ENCODE assay signal across 15 cellular contexts in the genomic region with DNA sequence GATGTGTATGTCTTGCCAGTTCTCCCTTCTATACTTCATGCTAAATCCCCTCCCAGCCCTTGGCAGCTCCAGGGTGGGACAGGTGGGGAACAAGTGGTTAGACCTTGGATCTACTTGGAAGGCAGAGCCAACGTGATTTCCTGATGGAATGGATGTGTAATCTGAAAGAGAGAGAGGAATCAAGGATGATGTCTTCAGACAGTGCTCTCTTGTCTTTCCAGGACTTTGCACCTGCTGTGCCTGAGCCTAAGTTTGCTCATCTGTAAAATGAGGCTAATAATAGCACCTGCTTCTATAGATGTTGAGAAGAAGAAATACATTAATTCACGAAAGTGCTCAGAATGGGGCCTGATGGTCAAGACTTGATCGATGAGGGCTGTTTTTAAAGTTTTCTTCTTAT. TPM values are rescaled to one million over a fixed set of nuclear protein-coding genes. Genes with fewer than 3 reads are reported as not detected.
DNase-seq lines count a peak whose midpoint lies in the region; ATAC-seq and TF ChIP-seq lines count a peak whose summit lies in the region.
"Had no signal": no experiment of that assay in that cellular context is flagged by ENCODE, and none has a peak within 500 bp of the region (broad histone marks: within the 10 kb centered on the region; RNA-seq: fewer than 3 reads in every experiment).

No MANE protein-coding gene starts in this region.

- H3K4me1 Mint-ChIP-seq in CD8-positive, alpha-beta T cell (ENCODE audit: low read depth): peaks cover 4% of the 10 kb centered on the region
- peaks cover 11% of the 10 kb centered on the region for H3K4me1 Mint-ChIP-seq in activated T-helper 2 cell treated with anti-CD3 and anti-CD28 coated beads, Interferon-gamma antibody, Interleukin-2, Interleukin-4, amounts not matched to agents 10 μg/mL and 5 μg/mL and 100 μg/mL, durations not matched to agents 14 hours and 24 hours and 36 hours (ENCODE audit: low read depth)
- peaks cover 6 to 25% (median 15%) of the 10 kb centered on the region in 4 donors for H3K4me1 Mint-ChIP-seq in naive thymus-derived CD8-positive, alpha-beta T cell

- CTCF ChIA-PET in CD8-positive, alpha-beta T cell (lab: Charles Lee): no interaction called here
- CTCF ChIA-PET in HEK293T (lab: Yijun Ruan, JAX): no interaction called here

- no peaks in the 10 kb centered on the region for H3K9me3 Mint-ChIP-seq in CD8-positive, alpha-beta T cell
- no peaks in the 10 kb centered on the region for H3K9me3 Mint-ChIP-seq in activated T-helper 2 cell treated with anti-CD3 and anti-CD28 coated beads, Interferon-gamma antibody, Interleukin-2, Interleukin-4, amounts not matched to agents 10 μg/mL and 5 μg/mL and 100 μg/mL, durations not matched to agents 14 hours and 24 hours and 36 hours
- no peaks in the 10 kb centered on the region for H3K9me3 Mint-ChIP-seq in naive thymus-derived CD8-positive, alpha-beta T cell

- POLR2A ChIA-PET in CD8-positive, alpha-beta T cell (lab: Charles Lee): no interaction called here
- POLR2A ChIA-PET in naive thymus-derived CD8-positive, alpha-beta T cell (lab: Charles Lee): interaction anchor here (2.5 kb wide), 1 partner anchor 14 kb away, joined by 15 read pairs; the partner anchor contains the start of gene RAB4B
- POLR2A ChIA-PET in HEK293T (lab: Yijun Ruan, JAX): interaction anchor here (1.7 kb wide), 1 partner anchor 14 kb away, joined by 5 read pairs; the partner anchor contains the start of gene RAB4B

- TF ChIP-seq CTCF in CD8-positive, alpha-beta T cell (IDR thresholded peaks at IDR 0.05): no peak

- no peak overlapping the region for H3K27ac ChIP-seq in CD8-positive, alpha-beta T cell (ENCODE audit: low read depth, low read length)
- H3K27ac ChIP-seq: C4-2B had no signal

- no peaks in the 10 kb centered on the region for H3K9me3 ChIP-seq in CD8-positive, alpha-beta T cell (ENCODE audit: low read length)

- H3K27me3 ChIP-seq in CD8-positive, alpha-beta T cell (ENCODE audit: insufficient read depth, low read length): no peaks in the 10 kb centered on the region

- intact Hi-C loops in CD8-positive, alpha-beta T cell (cut with DNase I, micrococcal nuclease): no loop called here
- intact Hi-C loops in activated T-helper 2 cell treated with anti-CD3 and anti-CD28 coated beads, Interferon-gamma antibody, Interleukin-2, Interleukin-4, amounts not matched to agents 10 μg/mL and 5 μg/mL and 100 μg/mL, durations not matched to agents 14 hours and 24 hours and 36 hours (cut with micrococcal nuclease): loop anchor here (1.0 kb wide), 2 partner anchors 13 to 38 kb away; no protein-coding TSS in a partner anchor

- H3K27me3 Mint-ChIP-seq in CD8-positive, alpha-beta T cell (ENCODE audit: low read depth): no peaks in the 10 kb centered on the region
- H3K27me3 Mint-ChIP-seq in activated T-helper 2 cell treated with anti-CD3 and anti-CD28 coated beads, Interferon-gamma antibody, Interleukin-2, Interleukin-4, amounts not matched to agents 10 μg/mL and 5 μg/mL and 100 μg/mL, durations not matched to agents 14 hours and 24 hours and 36 hours (ENCODE audit: low read depth): no peaks in the 10 kb centered on the region
- H3K27me3 Mint-ChIP-seq in naive thymus-derived CD8-positive, alpha-beta T cell: no peaks in the 10 kb centered on the region

- H3K36me3 ChIP-seq in CD8-positive, alpha-beta T cell (ENCODE audit: insufficient read depth, low read length): no peaks in the 10 kb centered on the region

- H3K27ac Mint-ChIP-seq in CD8-positive, alpha-beta T cell: peak overlapping the region; percentile 33
- peak overlapping the region; percentile 78 for H3K27ac Mint-ChIP-seq in activated T-helper 2 cell treated with anti-CD3 and anti-CD28 coated beads, Interferon-gamma antibody, Interleukin-2, Interleukin-4, amounts not matched to agents 10 μg/mL and 5 μg/mL and 100 μg/mL, durations not matched to agents 14 hours and 24 hours and 36 hours
- H3K27ac Mint-ChIP-seq in naive thymus-derived CD8-positive, alpha-beta T cell: peak overlapping the region in 8 of 10 donors; percentile 53 to 79 (median 63)

- no peak for DNase-seq in CD8-positive, alpha-beta T cell
- DNase-seq in activated T-helper 2 cell treated with anti-CD3 and anti-CD28 coated beads, Interferon-gamma antibody, Interleukin-2, Interleukin-4, amounts not matched to agents 10 μg/mL and 5 μg/mL and 100 μg/mL, durations not matched to agents 14 hours and 24 hours and 36 hours (ENCODE audit: low spot score): no peak
- DNase-seq in naive thymus-derived CD8-positive, alpha-beta T cell: no peak
- DNase-seq in HEK293T (ENCODE audit: extremely low spot score) (no peak), LoVo (ENCODE audit: low spot score) (no peak)
- DNase-seq: activated CD4-positive, alpha-beta T cell treated with anti-CD3 and anti-CD28 coated beads, Interleukin-2, amount 50 U/mL, for 4 hours; amniotic stem cell; effector CD8-positive, alpha-beta T cell; left ventricle myocardium superior; NCI-H2081; posterior cingulate gyrus had no signal

- no peak overlapping the region for H3K4me3 Mint-ChIP-seq in CD8-positive, alpha-beta T cell
- no peak overlapping the region for H3K4me3 Mint-ChIP-seq in activated T-helper 2 cell treated with anti-CD3 and anti-CD28 coated beads, Interferon-gamma antibody, Interleukin-2, Interleukin-4, amounts not matched to agents 10 μg/mL and 5 μg/mL and 100 μg/mL, durations not matched to agents 14 hours and 24 hours and 36 hours (ENCODE audit: low read depth)
- no peak overlapping the region for H3K4me3 Mint-ChIP-seq in naive thymus-derived CD8-positive, alpha-beta T cell

- H3K36me3 Mint-ChIP-seq in CD8-positive, alpha-beta T cell: peaks cover 41% of the 10 kb centered on the region
- peaks cover 32% of the 10 kb centered on the region for H3K36me3 Mint-ChIP-seq in activated T-helper 2 cell treated with anti-CD3 and anti-CD28 coated beads, Interferon-gamma antibody, Interleukin-2, Interleukin-4, amounts not matched to agents 10 μg/mL and 5 μg/mL and 100 μg/mL, durations not matched to agents 14 hours and 24 hours and 36 hours (ENCODE audit: low read depth)
- H3K36me3 Mint-ChIP-seq in naive thymus-derived CD8-positive, alpha-beta T cell: peaks cover 0 to 45% (median 11%) of the 10 kb centered on the region in 3 donors

- H3K4me3 ChIP-seq in CD8-positive, alpha-beta T cell (ENCODE audit: low read depth, low read length): no peak overlapping the region

- H3K4me1 ChIP-seq in CD8-positive, alpha-beta T cell (ENCODE audit: insufficient read depth, low read length): no peaks in the 10 kb centered on the region

- no peak for ATAC-seq in CD8-positive, alpha-beta T cell
- no peak for ATAC-seq in naive thymus-derived CD8-positive, alpha-beta T cell
- ATAC-seq in GM18873 (IDR thresholded peaks at IDR 0.05; ENCODE audit: low FRiP score, unreplicated experiment): no peak
- ATAC-seq: left ventricle myocardium superior had no signal

TF ChIP-seq in HEK293T, 16 proteins besides CTCF, POLR2A, EP300 and RAD21 (continues in another document):
- no peak for TF ChIP-seq SP1 (IDR thresholded peaks at IDR 0.05)
- TF ChIP-seq NFRKB (IDR thresholded peaks at IDR 0.05): no peak
- TF ChIP-seq ARNT (IDR thresholded peaks at IDR 0.05): no peak
- TF ChIP-seq L3MBTL2 (conservative IDR thresholded peaks at IDR 0.05): no peak
- no peak for TF ChIP-seq FOXM1 (IDR thresholded peaks at IDR 0.05; ENCODE audit: borderline replicate concordance)
- no peak for TF ChIP-seq HDGF (IDR thresholded peaks at IDR 0.05; ENCODE audit: borderline replicate concordance)
- TF ChIP-seq FOXK2 (IDR thresholded peaks at IDR 0.05): no peak
- no peak for TF ChIP-seq TARDBP (IDR thresholded peaks at IDR 0.05)
- no peak for TF ChIP-seq BHLHE40 (IDR thresholded peaks at IDR 0.05; ENCODE audit: borderline replicate concordance)

RNA-seq across cellular contexts. Expression of gene EGLN2, which starts 7.0 kb away (rescaled TPM):
- total RNA-seq in CD8-positive, alpha-beta T cell: 100 to 1,000 TPM; 137 to 138 TPM
- 98.5 and 104 TPM in 2 replicates for total RNA-seq in activated T-helper 2 cell treated with anti-CD3 and anti-CD28 coated beads, Interferon-gamma antibody, Interleukin-2, Interleukin-4, amounts not matched to agents 10 μg/mL and 5 μg/mL and 100 μg/mL, durations not matched to agents 14 hours and 24 hours and 36 hours
- total RNA-seq in naive thymus-derived CD8-positive, alpha-beta T cell: 100 to 1,000 TPM; 233 to 243 TPM
- 100 to 1,000 TPM; 104 to 214 (median 153) TPM for polyA plus RNA-seq in naive thymus-derived CD8-positive, alpha-beta T cell

RNA-seq across cellular contexts. Expression of gene RAB4B, which starts 13.9 kb away (rescaled TPM):
- total RNA-seq in CD8-positive, alpha-beta T cell: 10 to 100 TPM; 19.9 to 21.3 TPM
- total RNA-seq in activated T-helper 2 cell treated with anti-CD3 and anti-CD28 coated beads, Interferon-gamma antibody, Interleukin-2, Interleukin-4, amounts not matched to agents 10 μg/mL and 5 μg/mL and 100 μg/mL, durations not matched to agents 14 hours and 24 hours and 36 hours: 50.1 and 50.4 TPM in 2 replicates
- 10 to 100 TPM; 47.3 to 48.6 TPM for total RNA-seq in naive thymus-derived CD8-positive, alpha-beta T cell
- polyA plus RNA-seq in naive thymus-derived CD8-positive, alpha-beta T cell: 10 to 100 TPM; 76.4 to 87.2 (median 87.1) TPM

RNA-seq across cellular contexts. Expression of gene MIA, which starts 16.7 kb away (rescaled TPM):
- not detected for total RNA-seq in CD8-positive, alpha-beta T cell
- total RNA-seq in activated T-helper 2 cell treated with anti-CD3 and anti-CD28 coated beads, Interferon-gamma antibody, Interleukin-2, Interleukin-4, amounts not matched to agents 10 μg/mL and 5 μg/mL and 100 μg/mL, durations not matched to agents 14 hours and 24 hours and 36 hours: 0.69 TPM in 1 of 2 replicates, not detected in the other
- total RNA-seq in naive thymus-derived CD8-positive, alpha-beta T cell: 1 to 10 TPM in 1 of 2 experiments, not detected in 1; 2.2 TPM
- polyA plus RNA-seq in naive thymus-derived CD8-positive, alpha-beta T cell: not detected
- total RNA-seq: glomerular endothelial cell, subcutaneous adipose tissue had no signal

RNA-seq across cellular contexts. Expression of gene SNRPA, which starts 41.0 kb away (rescaled TPM):
- total RNA-seq in CD8-positive, alpha-beta T cell: 10 to 100 TPM; 68.3 to 88.2 TPM
- total RNA-seq in activated T-helper 2 cell treated with anti-CD3 and anti-CD28 coated beads, Interferon-gamma antibody, Interleukin-2, Interleukin-4, amounts not matched to agents 10 μg/mL and 5 μg/mL and 100 μg/mL, durations not matched to agents 14 hours and 24 hours and 36 hours: 257 and 267 TPM in 2 replicates
- total RNA-seq in naive thymus-derived CD8-positive, alpha-beta T cell: 10 to 100 TPM; 64.1 to 68.2 TPM
- polyA plus RNA-seq in naive thymus-derived CD8-positive, alpha-beta T cell: 10 to 100 TPM; 45.9 to 62.3 (median 60.4) TPM

RNA-seq across cellular contexts. Expression of gene ACTMAP, which starts 41.7 kb away (rescaled TPM):
- 1 to 10 TPM; 3.5 to 3.8 TPM for total RNA-seq in CD8-positive, alpha-beta T cell
- 13.2 and 14.2 TPM in 2 replicates for total RNA-seq in activated T-helper 2 cell treated with anti-CD3 and anti-CD28 coated beads, Interferon-gamma antibody, Interleukin-2, Interleukin-4, amounts not matched to agents 10 μg/mL and 5 μg/mL and 100 μg/mL, durations not matched to agents 14 hours and 24 hours and 36 hours
- total RNA-seq in naive thymus-derived CD8-positive, alpha-beta T cell: 1 to 10 TPM; 7.0 to 7.1 TPM
- 1 to 10 TPM; 2.5 to 4.6 (median 3.4) TPM for polyA plus RNA-seq in naive thymus-derived CD8-positive, alpha-beta T cell
